1 cellular context compared by ENCODE assay signal in the genomic region with DNA sequence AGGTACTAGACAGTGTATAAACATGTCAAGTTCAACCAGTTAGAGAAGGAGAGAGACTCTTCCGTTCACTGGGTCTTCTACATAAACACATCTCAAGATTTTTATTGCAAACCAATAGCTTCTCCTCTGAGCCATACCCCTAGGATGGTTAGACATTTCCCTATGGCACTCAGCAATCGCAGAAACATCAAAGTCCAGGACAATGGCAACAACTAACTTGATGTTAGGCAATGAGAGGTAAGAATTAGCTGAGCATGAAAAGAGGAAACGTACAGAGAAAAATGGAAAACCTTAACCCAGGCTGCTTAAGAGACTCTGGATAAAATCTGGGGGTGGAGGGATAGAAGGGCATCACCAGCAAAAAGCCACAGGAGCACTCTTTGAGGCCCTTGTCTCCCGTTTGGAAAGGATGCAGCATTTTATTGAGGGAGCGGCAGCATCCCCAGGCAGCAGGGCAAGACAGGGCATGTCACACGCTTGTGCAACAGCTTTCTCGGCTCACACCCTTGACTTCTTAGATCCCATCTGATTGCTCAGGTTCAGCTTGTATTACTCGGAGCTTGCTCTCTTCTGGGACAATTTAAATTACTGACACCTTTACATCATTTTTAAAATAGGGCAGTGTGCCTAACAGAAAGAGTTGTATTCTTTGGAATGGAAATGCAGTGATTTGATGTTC.
TF ChIP-seq lines count a peak whose summit lies in the region.

No MANE protein-coding gene starts in this region.

TF ChIP-seq in HepG2, 621 proteins besides CTCF, POLR2A, EP300 and RAD21 (continued from another document and continues in another):
- TF ChIP-seq, protein P1, sequence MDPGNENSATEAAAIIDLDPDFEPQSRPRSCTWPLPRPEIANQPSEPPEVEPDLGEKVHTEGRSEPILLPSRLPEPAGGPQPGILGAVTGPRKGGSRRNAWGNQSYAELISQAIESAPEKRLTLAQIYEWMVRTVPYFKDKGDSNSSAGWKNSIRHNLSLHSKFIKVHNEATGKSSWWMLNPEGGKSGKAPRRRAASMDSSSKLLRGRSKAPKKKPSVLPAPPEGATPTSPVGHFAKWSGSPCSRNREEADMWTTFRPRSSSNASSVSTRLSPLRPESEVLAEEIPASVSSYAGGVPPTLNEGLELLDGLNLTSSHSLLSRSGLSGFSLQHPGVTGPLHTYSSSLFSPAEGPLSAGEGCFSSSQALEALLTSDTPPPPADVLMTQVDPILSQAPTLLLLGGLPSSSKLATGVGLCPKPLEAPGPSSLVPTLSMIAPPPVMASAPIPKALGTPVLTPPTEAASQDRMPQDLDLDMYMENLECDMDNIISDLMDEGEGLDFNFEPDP (CRISPR knock-in tag; conservative IDR thresholded peaks at IDR 0.05) = no peak
- TF ChIP-seq, protein P2, sequence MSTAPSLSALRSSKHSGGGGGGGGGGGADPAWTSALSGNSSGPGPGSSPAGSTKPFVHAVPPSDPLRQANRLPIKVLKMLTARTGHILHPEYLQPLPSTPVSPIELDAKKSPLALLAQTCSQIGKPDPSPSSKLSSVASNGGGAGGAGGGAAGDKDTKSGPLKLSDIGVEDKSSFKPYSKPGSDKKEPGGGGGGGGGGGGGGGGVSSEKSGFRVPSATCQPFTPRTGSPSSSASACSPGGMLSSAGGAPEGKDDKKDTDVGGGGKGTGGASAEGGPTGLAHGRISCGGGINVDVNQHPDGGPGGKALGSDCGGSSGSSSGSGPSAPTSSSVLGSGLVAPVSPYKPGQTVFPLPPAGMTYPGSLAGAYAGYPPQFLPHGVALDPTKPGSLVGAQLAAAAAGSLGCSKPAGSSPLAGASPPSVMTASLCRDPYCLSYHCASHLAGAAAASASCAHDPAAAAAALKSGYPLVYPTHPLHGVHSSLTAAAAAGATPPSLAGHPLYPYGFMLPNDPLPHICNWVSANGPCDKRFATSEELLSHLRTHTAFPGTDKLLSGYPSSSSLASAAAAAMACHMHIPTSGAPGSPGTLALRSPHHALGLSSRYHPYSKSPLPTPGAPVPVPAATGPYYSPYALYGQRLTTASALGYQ (CRISPR knock-in tag; IDR thresholded peaks at IDR 0.05) = no peak
- TF ChIP-seq GATAD2A (CRISPR knock-in tag; IDR thresholded peaks at IDR 0.05) = peak; percentile 34; the same call in 1 of the 2 replicates
- TF ChIP-seq CEBPB (IDR thresholded peaks at IDR 0.05; ENCODE audit: borderline replicate concordance, low read depth, low read length) = peak; percentile 53; the same call in 1 of the 2 replicates
- TF ChIP-seq TGIF2 (CRISPR knock-in tag; IDR thresholded peaks at IDR 0.05) = no peak
- TF ChIP-seq HDAC6 (IDR thresholded peaks at IDR 0.05; ENCODE audit: low read depth, low read length) = no peak
- TF ChIP-seq ZNF644 (CRISPR knock-in tag; IDR thresholded peaks at IDR 0.05; ENCODE audit: low read depth) = 0 out of 2 replicates have a peak, but pooled peaks have one; percentile 36
- TF ChIP-seq ISX (CRISPR knock-in tag; conservative IDR thresholded peaks at IDR 0.05) = no peak
- TF ChIP-seq ZNF30 (CRISPR knock-in tag; IDR thresholded peaks at IDR 0.05) = no peak
- TF ChIP-seq, protein P3, sequence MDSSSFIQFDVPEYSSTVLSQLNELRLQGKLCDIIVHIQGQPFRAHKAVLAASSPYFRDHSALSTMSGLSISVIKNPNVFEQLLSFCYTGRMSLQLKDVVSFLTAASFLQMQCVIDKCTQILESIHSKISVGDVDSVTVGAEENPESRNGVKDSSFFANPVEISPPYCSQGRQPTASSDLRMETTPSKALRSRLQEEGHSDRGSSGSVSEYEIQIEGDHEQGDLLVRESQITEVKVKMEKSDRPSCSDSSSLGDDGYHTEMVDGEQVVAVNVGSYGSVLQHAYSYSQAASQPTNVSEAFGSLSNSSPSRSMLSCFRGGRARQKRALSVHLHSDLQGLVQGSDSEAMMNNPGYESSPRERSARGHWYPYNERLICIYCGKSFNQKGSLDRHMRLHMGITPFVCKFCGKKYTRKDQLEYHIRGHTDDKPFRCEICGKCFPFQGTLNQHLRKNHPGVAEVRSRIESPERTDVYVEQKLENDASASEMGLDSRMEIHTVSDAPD (CRISPR knock-in tag; IDR thresholded peaks at IDR 0.05) = no peak
- TF ChIP-seq CREB1 (IDR thresholded peaks at IDR 0.05) = no peak
- no peak for TF ChIP-seq CREB1 (CRISPR knock-in tag; IDR thresholded peaks at IDR 0.05)
- no peak for TF ChIP-seq ZNF205 (CRISPR knock-in tag; IDR thresholded peaks at IDR 0.05)
- no peak for TF ChIP-seq POGZ (CRISPR knock-in tag; IDR thresholded peaks at IDR 0.05)
- no peak for TF ChIP-seq ZNF577 (CRISPR knock-in tag; IDR thresholded peaks at IDR 0.05; ENCODE audit: borderline replicate concordance, low read depth)
- TF ChIP-seq MBD4 (IDR thresholded peaks at IDR 0.05; ENCODE audit: borderline replicate concordance, low read length) = no peak
- no peak for TF ChIP-seq RXRB (CRISPR knock-in tag; IDR thresholded peaks at IDR 0.05; ENCODE audit: borderline replicate concordance)
- no peak for TF ChIP-seq TBP (CRISPR knock-in tag; IDR thresholded peaks at IDR 0.05)
- TF ChIP-seq ZNF660 (CRISPR knock-in tag; IDR thresholded peaks at IDR 0.05; ENCODE audit: borderline replicate concordance, low read depth) = no peak
- TF ChIP-seq ZNF761 (CRISPR knock-in tag; conservative IDR thresholded peaks at IDR 0.05) = no peak
- TF ChIP-seq ZNF367 (CRISPR knock-in tag; IDR thresholded peaks at IDR 0.05; ENCODE audit: borderline replicate concordance) = no peak
- TF ChIP-seq ATF7-NPFF (CRISPR knock-in tag; IDR thresholded peaks at IDR 0.05; ENCODE audit: low read depth) = no peak
- no peak for TF ChIP-seq ZNF235 (CRISPR knock-in tag; IDR thresholded peaks at IDR 0.05; ENCODE audit: borderline replicate concordance)
- no peak for TF ChIP-seq AKAP8 (CRISPR knock-in tag; IDR thresholded peaks at IDR 0.05)
- TF ChIP-seq FOXA3 (CRISPR knock-in tag; IDR thresholded peaks at IDR 0.05) = no peak
- TF ChIP-seq, protein P4, sequence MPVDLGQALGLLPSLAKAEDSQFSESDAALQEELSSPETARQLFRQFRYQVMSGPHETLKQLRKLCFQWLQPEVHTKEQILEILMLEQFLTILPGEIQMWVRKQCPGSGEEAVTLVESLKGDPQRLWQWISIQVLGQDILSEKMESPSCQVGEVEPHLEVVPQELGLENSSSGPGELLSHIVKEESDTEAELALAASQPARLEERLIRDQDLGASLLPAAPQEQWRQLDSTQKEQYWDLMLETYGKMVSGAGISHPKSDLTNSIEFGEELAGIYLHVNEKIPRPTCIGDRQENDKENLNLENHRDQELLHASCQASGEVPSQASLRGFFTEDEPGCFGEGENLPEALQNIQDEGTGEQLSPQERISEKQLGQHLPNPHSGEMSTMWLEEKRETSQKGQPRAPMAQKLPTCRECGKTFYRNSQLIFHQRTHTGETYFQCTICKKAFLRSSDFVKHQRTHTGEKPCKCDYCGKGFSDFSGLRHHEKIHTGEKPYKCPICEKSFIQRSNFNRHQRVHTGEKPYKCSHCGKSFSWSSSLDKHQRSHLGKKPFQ (CRISPR knock-in tag; IDR thresholded peaks at IDR 0.05; ENCODE audit: insufficient replicate concordance) = no peak
- TF ChIP-seq, protein P5, sequence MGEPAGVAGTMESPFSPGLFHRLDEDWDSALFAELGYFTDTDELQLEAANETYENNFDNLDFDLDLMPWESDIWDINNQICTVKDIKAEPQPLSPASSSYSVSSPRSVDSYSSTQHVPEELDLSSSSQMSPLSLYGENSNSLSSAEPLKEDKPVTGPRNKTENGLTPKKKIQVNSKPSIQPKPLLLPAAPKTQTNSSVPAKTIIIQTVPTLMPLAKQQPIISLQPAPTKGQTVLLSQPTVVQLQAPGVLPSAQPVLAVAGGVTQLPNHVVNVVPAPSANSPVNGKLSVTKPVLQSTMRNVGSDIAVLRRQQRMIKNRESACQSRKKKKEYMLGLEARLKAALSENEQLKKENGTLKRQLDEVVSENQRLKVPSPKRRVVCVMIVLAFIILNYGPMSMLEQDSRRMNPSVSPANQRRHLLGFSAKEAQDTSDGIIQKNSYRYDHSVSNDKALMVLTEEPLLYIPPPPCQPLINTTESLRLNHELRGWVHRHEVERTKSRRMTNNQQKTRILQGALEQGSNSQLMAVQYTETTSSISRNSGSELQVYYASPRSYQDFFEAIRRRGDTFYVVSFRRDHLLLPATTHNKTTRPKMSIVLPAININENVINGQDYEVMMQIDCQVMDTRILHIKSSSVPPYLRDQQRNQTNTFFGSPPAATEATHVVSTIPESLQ (CRISPR knock-in tag; conservative IDR thresholded peaks at IDR 0.05) = no peak
- TF ChIP-seq, protein P6, sequence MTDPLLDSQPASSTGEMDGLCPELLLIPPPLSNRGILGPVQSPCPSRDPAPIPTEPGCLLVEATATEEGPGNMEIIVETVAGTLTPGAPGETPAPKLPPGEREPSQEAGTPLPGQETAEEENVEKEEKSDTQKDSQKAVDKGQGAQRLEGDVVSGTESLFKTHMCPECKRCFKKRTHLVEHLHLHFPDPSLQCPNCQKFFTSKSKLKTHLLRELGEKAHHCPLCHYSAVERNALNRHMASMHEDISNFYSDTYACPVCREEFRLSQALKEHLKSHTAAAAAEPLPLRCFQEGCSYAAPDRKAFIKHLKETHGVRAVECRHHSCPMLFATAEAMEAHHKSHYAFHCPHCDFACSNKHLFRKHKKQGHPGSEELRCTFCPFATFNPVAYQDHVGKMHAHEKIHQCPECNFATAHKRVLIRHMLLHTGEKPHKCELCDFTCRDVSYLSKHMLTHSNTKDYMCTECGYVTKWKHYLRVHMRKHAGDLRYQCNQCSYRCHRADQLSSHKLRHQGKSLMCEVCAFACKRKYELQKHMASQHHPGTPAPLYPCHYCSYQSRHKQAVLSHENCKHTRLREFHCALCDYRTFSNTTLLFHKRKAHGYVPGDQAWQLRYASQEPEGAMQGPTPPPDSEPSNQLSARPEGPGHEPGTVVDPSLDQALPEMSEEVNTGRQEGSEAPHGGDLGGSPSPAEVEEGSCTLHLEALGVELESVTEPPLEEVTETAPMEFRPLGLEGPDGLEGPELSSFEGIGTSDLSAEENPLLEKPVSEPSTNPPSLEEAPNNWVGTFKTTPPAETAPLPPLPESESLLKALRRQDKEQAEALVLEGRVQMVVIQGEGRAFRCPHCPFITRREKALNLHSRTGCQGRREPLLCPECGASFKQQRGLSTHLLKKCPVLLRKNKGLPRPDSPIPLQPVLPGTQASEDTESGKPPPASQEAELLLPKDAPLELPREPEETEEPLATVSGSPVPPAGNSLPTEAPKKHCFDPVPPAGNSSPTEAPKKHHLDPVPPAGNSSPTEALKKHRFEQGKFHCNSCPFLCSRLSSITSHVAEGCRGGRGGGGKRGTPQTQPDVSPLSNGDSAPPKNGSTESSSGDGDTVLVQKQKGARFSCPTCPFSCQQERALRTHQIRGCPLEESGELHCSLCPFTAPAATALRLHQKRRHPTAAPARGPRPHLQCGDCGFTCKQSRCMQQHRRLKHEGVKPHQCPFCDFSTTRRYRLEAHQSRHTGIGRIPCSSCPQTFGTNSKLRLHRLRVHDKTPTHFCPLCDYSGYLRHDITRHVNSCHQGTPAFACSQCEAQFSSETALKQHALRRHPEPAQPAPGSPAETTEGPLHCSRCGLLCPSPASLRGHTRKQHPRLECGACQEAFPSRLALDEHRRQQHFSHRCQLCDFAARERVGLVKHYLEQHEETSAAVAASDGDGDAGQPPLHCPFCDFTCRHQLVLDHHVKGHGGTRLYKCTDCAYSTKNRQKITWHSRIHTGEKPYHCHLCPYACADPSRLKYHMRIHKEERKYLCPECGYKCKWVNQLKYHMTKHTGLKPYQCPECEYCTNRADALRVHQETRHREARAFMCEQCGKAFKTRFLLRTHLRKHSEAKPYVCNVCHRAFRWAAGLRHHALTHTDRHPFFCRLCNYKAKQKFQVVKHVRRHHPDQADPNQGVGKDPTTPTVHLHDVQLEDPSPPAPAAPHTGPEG (CRISPR knock-in tag; IDR thresholded peaks at IDR 0.05) = no peak
- no peak for TF ChIP-seq SRY (CRISPR knock-in tag; IDR thresholded peaks at IDR 0.05)
- TF ChIP-seq FOXC1 (CRISPR knock-in tag; IDR thresholded peaks at IDR 0.05; ENCODE audit: borderline replicate concordance) = no peak
- no peak for TF ChIP-seq SOX5 (CRISPR knock-in tag; IDR thresholded peaks at IDR 0.05; ENCODE audit: borderline replicate concordance)
- TF ChIP-seq NR2F2 (IDR thresholded peaks at IDR 0.05; ENCODE audit: borderline replicate concordance, low read depth) = no peak
- no peak for TF ChIP-seq ZNF10 (CRISPR knock-in tag; IDR thresholded peaks at IDR 0.05; ENCODE audit: borderline replicate concordance, low read depth)
- TF ChIP-seq, protein P7, sequence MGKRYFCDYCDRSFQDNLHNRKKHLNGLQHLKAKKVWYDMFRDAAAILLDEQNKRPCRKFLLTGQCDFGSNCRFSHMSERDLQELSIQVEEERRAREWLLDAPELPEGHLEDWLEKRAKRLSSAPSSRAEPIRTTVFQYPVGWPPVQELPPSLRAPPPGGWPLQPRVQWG (CRISPR knock-in tag; IDR thresholded peaks at IDR 0.05; ENCODE audit: borderline replicate concordance, low read depth) = no peak
- TF ChIP-seq KMT2A (CRISPR knock-in tag; IDR thresholded peaks at IDR 0.05) = no peak
- TF ChIP-seq HNF4A (CRISPR knock-in tag; IDR thresholded peaks at IDR 0.05) = peak; percentile 40; the same call in 1 of the 2 replicates
- no peak for TF ChIP-seq MEF2D (CRISPR knock-in tag; IDR thresholded peaks at IDR 0.05)
- TF ChIP-seq, protein P8, sequence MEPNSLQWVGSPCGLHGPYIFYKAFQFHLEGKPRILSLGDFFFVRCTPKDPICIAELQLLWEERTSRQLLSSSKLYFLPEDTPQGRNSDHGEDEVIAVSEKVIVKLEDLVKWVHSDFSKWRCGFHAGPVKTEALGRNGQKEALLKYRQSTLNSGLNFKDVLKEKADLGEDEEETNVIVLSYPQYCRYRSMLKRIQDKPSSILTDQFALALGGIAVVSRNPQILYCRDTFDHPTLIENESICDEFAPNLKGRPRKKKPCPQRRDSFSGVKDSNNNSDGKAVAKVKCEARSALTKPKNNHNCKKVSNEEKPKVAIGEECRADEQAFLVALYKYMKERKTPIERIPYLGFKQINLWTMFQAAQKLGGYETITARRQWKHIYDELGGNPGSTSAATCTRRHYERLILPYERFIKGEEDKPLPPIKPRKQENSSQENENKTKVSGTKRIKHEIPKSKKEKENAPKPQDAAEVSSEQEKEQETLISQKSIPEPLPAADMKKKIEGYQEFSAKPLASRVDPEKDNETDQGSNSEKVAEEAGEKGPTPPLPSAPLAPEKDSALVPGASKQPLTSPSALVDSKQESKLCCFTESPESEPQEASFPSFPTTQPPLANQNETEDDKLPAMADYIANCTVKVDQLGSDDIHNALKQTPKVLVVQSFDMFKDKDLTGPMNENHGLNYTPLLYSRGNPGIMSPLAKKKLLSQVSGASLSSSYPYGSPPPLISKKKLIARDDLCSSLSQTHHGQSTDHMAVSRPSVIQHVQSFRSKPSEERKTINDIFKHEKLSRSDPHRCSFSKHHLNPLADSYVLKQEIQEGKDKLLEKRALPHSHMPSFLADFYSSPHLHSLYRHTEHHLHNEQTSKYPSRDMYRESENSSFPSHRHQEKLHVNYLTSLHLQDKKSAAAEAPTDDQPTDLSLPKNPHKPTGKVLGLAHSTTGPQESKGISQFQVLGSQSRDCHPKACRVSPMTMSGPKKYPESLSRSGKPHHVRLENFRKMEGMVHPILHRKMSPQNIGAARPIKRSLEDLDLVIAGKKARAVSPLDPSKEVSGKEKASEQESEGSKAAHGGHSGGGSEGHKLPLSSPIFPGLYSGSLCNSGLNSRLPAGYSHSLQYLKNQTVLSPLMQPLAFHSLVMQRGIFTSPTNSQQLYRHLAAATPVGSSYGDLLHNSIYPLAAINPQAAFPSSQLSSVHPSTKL (CRISPR knock-in tag; IDR thresholded peaks at IDR 0.05) = 0 out of 2 replicates have a peak, but pooled peaks have one; percentile 20
- no peak for TF ChIP-seq KDM3A (CRISPR knock-in tag; IDR thresholded peaks at IDR 0.05; ENCODE audit: low read depth)
- no peak for TF ChIP-seq RBAK (CRISPR knock-in tag; IDR thresholded peaks at IDR 0.05)
- no peak for TF ChIP-seq ZBTB21 (CRISPR knock-in tag; IDR thresholded peaks at IDR 0.05)
- TF ChIP-seq SMAD9 (CRISPR knock-in tag; IDR thresholded peaks at IDR 0.05) = no peak
- TF ChIP-seq ZKSCAN8 (CRISPR knock-in tag; IDR thresholded peaks at IDR 0.05; ENCODE audit: borderline replicate concordance) = no peak
- TF ChIP-seq ZNF496 (CRISPR knock-in tag; IDR thresholded peaks at IDR 0.05; ENCODE audit: insufficient replicate concordance) = no peak
- TF ChIP-seq ZNF121 (CRISPR knock-in tag; IDR thresholded peaks at IDR 0.05) = no peak
